Comparison of ENCODE assay signal across 14 cellular contexts in the genomic region with DNA sequence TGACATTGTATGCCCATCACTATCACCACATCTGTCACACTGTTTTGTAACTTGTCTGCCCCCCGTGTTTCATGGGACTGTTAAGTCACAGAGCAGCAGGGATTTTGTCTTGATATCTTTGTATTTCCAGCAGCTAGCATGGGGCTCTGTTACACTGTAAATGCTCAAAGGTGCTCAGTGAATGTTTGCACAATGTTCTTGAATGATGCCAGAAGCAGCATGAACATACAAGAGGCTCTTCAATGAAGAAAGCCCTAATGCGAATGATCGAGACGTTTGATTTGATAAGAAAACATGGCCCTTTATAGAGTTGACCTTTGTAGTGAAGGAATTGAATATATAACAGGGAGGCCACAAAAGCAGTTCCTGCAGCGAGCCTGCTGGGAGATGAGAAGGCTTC.
DNase-seq lines count a peak whose midpoint lies in the region; ATAC-seq and TF ChIP-seq lines count a peak whose summit lies in the region.
"Had no signal": no experiment of that assay in that cellular context is flagged by ENCODE, and none has a peak within 500 bp of the region (broad histone marks: within the 10 kb centered on the region; RNA-seq: fewer than 3 reads in every experiment).

No MANE protein-coding gene starts in this region.

- H3K36me3 Mint-ChIP-seq in T-helper 1 cell treated with Interleukin-12 subunit alpha and Interleukin-12 subunit beta and Interleukin-4 antibody, amounts not matched to agents 30 μg/mL and 1 μg/mL, for 36 hours (ENCODE audit: low read depth) = no peaks in the 10 kb centered on the region
- H3K36me3 Mint-ChIP-seq in T-helper 17 cell (ENCODE audit: low read depth) = no peaks in the 10 kb centered on the region

- no peaks in the 10 kb centered on the region for H3K9me3 Mint-ChIP-seq in T-helper 1 cell treated with Interleukin-12 subunit alpha and Interleukin-12 subunit beta and Interleukin-4 antibody, amounts not matched to agents 30 μg/mL and 1 μg/mL, for 36 hours
- H3K9me3 Mint-ChIP-seq: CD4-positive, alpha-beta T cell had no signal

- H3K9me3 ChIP-seq in T-helper 17 cell (ENCODE audit: control insufficient read depth, low read length, poor library complexity, severe bottlenecking) (no peaks in the 10 kb centered on the region), lower lobe of right lung (no peaks in the 10 kb centered on the region)

- H3K4me1 ChIP-seq in lower lobe of right lung = no peaks in the 10 kb centered on the region

- peaks cover 19% of the 10 kb centered on the region for H3K27me3 Mint-ChIP-seq in T-helper 1 cell treated with Interleukin-12 subunit alpha and Interleukin-12 subunit beta and Interleukin-4 antibody, amounts not matched to agents 30 μg/mL and 1 μg/mL, for 36 hours (ENCODE audit: low read depth)
- no peaks in the 10 kb centered on the region for H3K27me3 Mint-ChIP-seq in T-helper 17 cell
- H3K27me3 Mint-ChIP-seq: B cell; CD4-positive, alpha-beta T cell had no signal

- intact Hi-C loops in lower lobe of right lung (cut with DNase I) = no loop called here

- no peaks in the 10 kb centered on the region for H3K27me3 ChIP-seq in lower lobe of right lung (ENCODE audit: low read depth)

- H3K36me3 ChIP-seq in lower lobe of right lung = peaks cover 5% of the 10 kb centered on the region

- no peak overlapping the region for H3K27ac ChIP-seq in lower lobe of right lung
- H3K27ac ChIP-seq: GM23248 had no signal

- H3K4me3 Mint-ChIP-seq in T-helper 1 cell treated with Interleukin-12 subunit alpha and Interleukin-12 subunit beta and Interleukin-4 antibody, amounts not matched to agents 30 μg/mL and 1 μg/mL, for 36 hours = no peak overlapping the region
- no peak overlapping the region for H3K4me3 Mint-ChIP-seq in T-helper 17 cell
- H3K4me3 Mint-ChIP-seq: B cell; CD4-positive, alpha-beta T cell had no signal

- ATAC-seq in T-helper 17 cell (no peak), lower lobe of right lung (peak; percentile 54 to 70)

- H3K4me3 ChIP-seq in lower lobe of right lung = no peak overlapping the region
- H3K4me3 ChIP-seq: GM23248 had no signal

- no peaks in the 10 kb centered on the region for H3K4me1 Mint-ChIP-seq in T-helper 1 cell treated with Interleukin-12 subunit alpha and Interleukin-12 subunit beta and Interleukin-4 antibody, amounts not matched to agents 30 μg/mL and 1 μg/mL, for 36 hours (ENCODE audit: low read depth)
- H3K4me1 Mint-ChIP-seq in T-helper 17 cell = no peaks in the 10 kb centered on the region
- H3K4me1 Mint-ChIP-seq: B cell had no signal

- peak overlapping the region; percentile 41 for H3K27ac Mint-ChIP-seq in T-helper 1 cell treated with Interleukin-12 subunit alpha and Interleukin-12 subunit beta and Interleukin-4 antibody, amounts not matched to agents 30 μg/mL and 1 μg/mL, for 36 hours
- peak overlapping the region; percentile 27 for H3K27ac Mint-ChIP-seq in T-helper 17 cell
- H3K27ac Mint-ChIP-seq: B cell; CD4-positive, alpha-beta T cell had no signal

- DNase-seq in T-helper 1 cell (no peak), T-helper 17 cell (no peak), lower lobe of right lung (no peak), SW480 (ENCODE audit: low spot score) (no peak)
- no peak for DNase-seq in stimulated activated naive CD4-positive, alpha-beta T cell (lab: John Stamatoyannopoulos, UW)
- DNase-seq in stimulated activated CD4-positive, alpha-beta T cell treated with anti-CD3 and anti-CD28 coated beads, Interleukin-1b, Interleukin-23, amount 100 ng/mL, for 48 hours = no peak
- DNase-seq: C1 segment of cervical spinal cord; Calu3; CD4-positive, alpha-beta T cell; DMS 273 treated with DMSO at 0.1 percent for 48 hours; EL; GM23248 had no signal

- TF ChIP-seq CTCF in lower lobe of right lung (IDR thresholded peaks at IDR 0.05) = no peak
